Comparison of ENCODE assay signal across 28 cellular contexts in the genomic region with DNA sequence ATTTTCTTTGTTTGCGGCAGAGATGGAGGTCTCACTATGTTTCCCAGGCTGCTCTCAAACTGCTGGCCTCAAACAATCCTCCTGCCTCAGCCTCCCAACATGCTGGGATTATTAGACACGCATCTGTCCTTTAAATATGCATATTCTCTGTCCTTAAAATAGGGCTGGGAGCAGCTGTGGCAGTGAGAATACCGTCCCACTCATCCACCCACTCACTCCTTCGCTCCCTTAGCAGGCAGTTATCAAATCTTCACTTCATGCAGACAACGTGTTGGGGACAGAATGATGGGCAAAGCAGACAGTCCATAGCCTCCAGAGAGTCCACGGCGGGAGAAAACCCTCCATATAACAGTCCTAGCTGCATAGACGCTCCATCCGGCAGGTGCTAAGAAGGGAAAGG.
"Had no signal": no experiment of that assay in that cellular context is flagged by ENCODE, and none has a peak within 500 bp of the region (broad histone marks: within the 10 kb centered on the region; RNA-seq: fewer than 3 reads in every experiment).

No MANE protein-coding gene starts in this region.

- ATAC-seq: left colon; natural killer cell; sciatic nerve; stimulated activated naive B cell treated with anti-CD40 and anti-IgM and Interleukin-4, amounts not matched to agents 10 μg/mL and 1 μg/mL and 100 μg/mL, for 72 hours; stimulated activated naive CD8-positive, alpha-beta T cell treated with anti-CD3 and anti-CD28 coated beads, Interleukin-15, Interleukin-2, amounts not matched to agents 100 U/mL and 50 U/mL, for 24 hours had no signal

- H3K79me2 ChIP-seq: hepatocyte had no signal

- H3K27me3 ChIP-seq: hepatocyte, ovary, testis, thyroid gland, transverse colon, upper lobe of right lung had no signal

- H3K4me1 ChIP-seq: testis, transverse colon, upper lobe of right lung had no signal

- H3K9me3 Mint-ChIP-seq: mesothelial cell of epicardium; naive B cell; natural killer cell; nephron progenitor cell; stimulated activated naive B cell treated with anti-CD40 and anti-IgM and Interleukin-4, amounts not matched to agents 10 μg/mL and 1 μg/mL and 100 μg/mL, for 72 hours had no signal

- H3K4me3 Mint-ChIP-seq: mesothelial cell of epicardium; naive B cell; natural killer cell; nephron progenitor cell; stimulated activated naive B cell treated with anti-CD40 and anti-IgM and Interleukin-4, amounts not matched to agents 10 μg/mL and 1 μg/mL and 100 μg/mL, for 72 hours had no signal

- H3K36me3 ChIP-seq: heart right ventricle, left lung, lower lobe of right lung, ovary, stomach, thyroid gland, transverse colon, upper lobe of right lung had no signal

- H3K9me3 ChIP-seq: heart right ventricle, left lung, lower lobe of right lung, ovary, stomach, testis, thyroid gland, transverse colon, upper lobe of right lung had no signal

- H3K4me3 ChIP-seq: hepatocyte, left lung, lower lobe of right lung, ovary, testis, thyroid gland, transverse colon, upper lobe of right lung had no signal

- DNase-seq: heart right ventricle; kidney glomerular epithelial cell; left colon; left lung; lower lobe of right lung; mesenchymal stem cell; naive B cell; natural killer cell; nephron progenitor cell; ovary; retina; right cardiac atrium; stimulated activated CD4-positive, alpha-beta T cell treated with anti-CD3 and anti-CD28 coated beads, Interleukin-12 subunit alpha, Interleukin-12 subunit beta, amount 100 ng/mL, for 4 hours; stimulated activated CD4-positive, alpha-beta T cell treated with anti-CD3 and anti-CD28 coated beads, Interleukin-15, amount 100 ng/mL, for 24 hours; stimulated activated CD4-positive, alpha-beta T cell treated with anti-CD3 and anti-CD28 coated beads, Interleukin-2, amount 100 ng/mL, for 24 hours; stimulated activated CD4-positive, alpha-beta T cell treated with anti-CD3 and anti-CD28 coated beads, Interleukin-4, amount 100 ng/mL, for 1 hour; stimulated activated naive B cell treated with anti-CD40 and anti-IgM and Interleukin-4, amounts not matched to agents 10 μg/mL and 1 μg/mL and 100 μg/mL, for 72 hours; stimulated activated naive CD8-positive, alpha-beta T cell treated with anti-CD3 and anti-CD28 coated beads, Interleukin-15, Interleukin-2, amounts not matched to agents 100 U/mL and 50 U/mL, for 24 hours; stomach; testis; thyroid gland; transverse colon; upper lobe of right lung had no signal

- H2AFZ ChIP-seq: hepatocyte had no signal

- H3K36me3 Mint-ChIP-seq: mesothelial cell of epicardium; naive B cell; natural killer cell; stimulated activated naive B cell treated with anti-CD40 and anti-IgM and Interleukin-4, amounts not matched to agents 10 μg/mL and 1 μg/mL and 100 μg/mL, for 72 hours had no signal

- H3K27ac ChIP-seq: heart right ventricle, hepatocyte, left lung, lower lobe of right lung, ovary, skin epidermis, stomach, testis, thyroid gland, transverse colon, upper lobe of right lung had no signal

- H3K27ac Mint-ChIP-seq: mesothelial cell of epicardium; natural killer cell; nephron progenitor cell; progenitor cell of endocrine pancreas; stimulated activated naive B cell treated with anti-CD40 and anti-IgM and Interleukin-4, amounts not matched to agents 10 μg/mL and 1 μg/mL and 100 μg/mL, for 72 hours had no signal
